2 cellular contexts compared by ENCODE assay signal in genomic region chr17:1629647-1630310, GRCh38.
TF ChIP-seq lines count a peak whose summit lies in the region.

No MANE protein-coding gene starts in this region.

TF ChIP-seq in HEK293, 187 proteins besides CTCF, POLR2A, EP300 and RAD21 (continues in another document):
- peak; percentile 36 for TF ChIP-seq EGR2 (tag by site-specific recombination; IDR thresholded peaks at IDR 0.05; ENCODE audit: low read depth)
- TF ChIP-seq TRIM28 (IDR thresholded peaks at IDR 0.05; ENCODE audit: borderline replicate concordance, low read length) = no peak
- TF ChIP-seq REPIN1 (tag by site-specific recombination; IDR thresholded peaks at IDR 0.05; ENCODE audit: low read depth) = no peak
- TF ChIP-seq GLI2 (tag by site-specific recombination; IDR thresholded peaks at IDR 0.05; ENCODE audit: borderline replicate concordance, low read depth) = no peak
- TF ChIP-seq ZNF155 (tag by site-specific recombination; IDR thresholded peaks at IDR 0.05) = no peak
- no peak for TF ChIP-seq ZNF837 (tag by site-specific recombination; IDR thresholded peaks at IDR 0.05)
- TF ChIP-seq HOXA7 (CRISPR knock-in tag; IDR thresholded peaks at IDR 0.05; ENCODE audit: borderline replicate concordance) = no peak
- peak; percentile 16; the same call in 1 of the 2 replicates for TF ChIP-seq ZBTB7A (tag by site-specific recombination; IDR thresholded peaks at IDR 0.05; ENCODE audit: low read depth)
- TF ChIP-seq ZNF777 (tag by site-specific recombination; IDR thresholded peaks at IDR 0.05; ENCODE audit: borderline replicate concordance) = no peak; the same call in 1 of the 2 replicates
- TF ChIP-seq SETDB1 (IDR thresholded peaks at IDR 0.05; ENCODE audit: insufficient read length, low read length) = no peak
- no peak for TF ChIP-seq ZNF426 (tag by site-specific recombination; IDR thresholded peaks at IDR 0.05)
- no peak for TF ChIP-seq ZNF510 (tag by site-specific recombination; IDR thresholded peaks at IDR 0.05; ENCODE audit: insufficient replicate concordance)
- no peak for TF ChIP-seq ZNF747 (tag by site-specific recombination; IDR thresholded peaks at IDR 0.05)
- TF ChIP-seq ZNF585B (tag by site-specific recombination; IDR thresholded peaks at IDR 0.05) = no peak
- TF ChIP-seq ZSCAN18 (tag by site-specific recombination; IDR thresholded peaks at IDR 0.05) = no peak
- TF ChIP-seq ZNF37A (tag by site-specific recombination; IDR thresholded peaks at IDR 0.05) = no peak
- no peak for TF ChIP-seq PRDM6 (tag by site-specific recombination; IDR thresholded peaks at IDR 0.05)
- no peak for TF ChIP-seq ZBTB49 (tag by site-specific recombination; IDR thresholded peaks at IDR 0.05; ENCODE audit: low read depth)
- no peak for TF ChIP-seq ZNF274 (IDR thresholded peaks at IDR 0.05; ENCODE audit: low read length)
- no peak for TF ChIP-seq ZNF274 (tag by site-specific recombination; IDR thresholded peaks at IDR 0.05; ENCODE audit: borderline replicate concordance)
- no peak for TF ChIP-seq ZNF174 (tag by site-specific recombination; IDR thresholded peaks at IDR 0.05)
- TF ChIP-seq ZNF654 (tag by site-specific recombination; IDR thresholded peaks at IDR 0.05; ENCODE audit: low read depth) = peak; percentile 91
- TF ChIP-seq ZNF2 (tag by site-specific recombination; IDR thresholded peaks at IDR 0.05) = no peak
- no peak for TF ChIP-seq ZNF624 (tag by site-specific recombination; IDR thresholded peaks at IDR 0.05)
- TF ChIP-seq, protein P1, sequence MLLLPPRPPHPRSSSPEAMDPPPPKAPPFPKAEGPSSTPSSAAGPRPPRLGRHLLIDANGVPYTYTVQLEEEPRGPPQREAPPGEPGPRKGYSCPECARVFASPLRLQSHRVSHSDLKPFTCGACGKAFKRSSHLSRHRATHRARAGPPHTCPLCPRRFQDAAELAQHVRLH (tag by site-specific recombination; IDR thresholded peaks at IDR 0.05) = peak; percentile 46; the same call in 1 of the 2 replicates
- TF ChIP-seq GLIS1 (tag by site-specific recombination; IDR thresholded peaks at IDR 0.05) = peak; percentile 98
- no peak for TF ChIP-seq ZNF24 (tag by site-specific recombination; IDR thresholded peaks at IDR 0.05)
- TF ChIP-seq ZBTB8A (tag by site-specific recombination; IDR thresholded peaks at IDR 0.05) = peak; percentile 67
- no peak for TF ChIP-seq ZNF48 (tag by site-specific recombination; IDR thresholded peaks at IDR 0.05)
- TF ChIP-seq ZNF138 (tag by site-specific recombination; IDR thresholded peaks at IDR 0.05; ENCODE audit: borderline replicate concordance) = no peak
- TF ChIP-seq KLF17 (tag by site-specific recombination; IDR thresholded peaks at IDR 0.05) = no peak
- TF ChIP-seq ZNF16 (tag by site-specific recombination; IDR thresholded peaks at IDR 0.05; ENCODE audit: low read depth) = no peak

TF ChIP-seq in SK-N-SH, 30 proteins besides CTCF, POLR2A, EP300 and RAD21:
- TF ChIP-seq SMC3 (IDR thresholded peaks at IDR 0.05; ENCODE audit: low read depth, low read length) (peak; percentile 35; the same call in 1 of the 2 replicates), NFIC (IDR thresholded peaks at IDR 0.05; ENCODE audit: borderline replicate concordance) (no peak)
